In the genomic region with DNA sequence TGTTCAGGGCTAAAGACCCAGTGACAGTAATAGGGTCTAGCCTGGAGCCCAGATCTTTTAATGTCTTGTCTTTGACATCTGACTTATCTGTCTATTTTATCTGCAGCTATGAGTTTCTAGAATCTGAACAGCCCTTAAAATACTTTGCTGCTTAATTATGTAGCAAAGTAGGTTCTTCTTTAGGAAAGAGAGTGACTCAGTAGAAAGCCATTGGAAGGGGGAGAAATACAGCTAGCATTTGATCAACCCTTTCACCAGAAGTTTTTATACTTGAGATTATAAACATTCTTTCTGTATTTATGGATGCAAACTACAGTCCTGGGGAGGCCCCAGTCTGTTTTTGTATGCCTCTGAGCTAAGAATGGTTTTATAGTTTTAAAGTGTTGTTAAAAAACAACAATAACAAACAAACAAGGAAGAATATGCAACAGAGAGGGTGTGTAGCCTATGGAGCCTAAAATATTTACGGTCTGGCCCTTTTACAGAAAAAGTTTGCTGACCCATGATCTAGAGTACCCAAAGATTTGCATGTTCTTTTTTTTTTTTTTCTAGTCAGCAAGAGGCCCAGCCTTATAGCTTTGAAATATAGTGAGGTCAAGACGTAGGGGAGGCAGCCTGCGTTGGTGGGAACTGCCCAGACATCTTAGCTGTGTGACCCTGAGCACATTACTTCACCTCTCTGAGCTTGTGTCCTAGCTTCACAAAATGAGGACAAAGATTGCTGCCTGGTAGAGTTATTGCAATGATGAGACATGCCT, we compare ENCODE assay signal across 12 cellular contexts. TPM values are rescaled to one million over a fixed set of nuclear protein-coding genes. Genes with fewer than 3 reads are reported as not detected.
A peak's percentile ranks its signal among the peaks of the same experiment; 100 is the strongest.
DNase-seq lines count a peak whose midpoint lies in the region; ATAC-seq and TF ChIP-seq lines count a peak whose summit lies in the region.
"Had no signal": no experiment of that assay in that cellular context is flagged by ENCODE, and none has a peak within 500 bp of the region (broad histone marks: within the 10 kb centered on the region; RNA-seq: fewer than 3 reads in every experiment).

No MANE protein-coding gene starts in this region.

- CTCF ChIA-PET in mammary epithelial cell (lab: Charles Lee; ENCODE audit: low non-redundant PET), result interaction anchor here (0.6 to 2.4 kb wide), 7 partner anchors 9 to 1814 kb away, joined by 3 to 19 read pairs (median 4); no protein-coding TSS in a partner anchor

- H3K9me3 ChIP-seq in HUES48 (ENCODE audit: control insufficient read depth, insufficient read depth, low read length) (no peaks in the 10 kb centered on the region), mammary epithelial cell (replicated peaks; ENCODE audit: insufficient read depth, low read length) (no peaks in the 10 kb centered on the region), stomach smooth muscle (ENCODE audit: control insufficient read depth in 2 of 2, low read length in 2 of 2) (no peaks in the 10 kb centered on the region)

- H3K9ac ChIP-seq in HUES48 (ENCODE audit: low read depth, low read length), result no peak overlapping the region
- H3K9ac ChIP-seq in mammary epithelial cell (ENCODE audit: insufficient read depth, low read length), result peak overlapping the region; percentile 73
- H3K9ac ChIP-seq in stomach smooth muscle (ENCODE audit: low read length in 2 of 2), result peak overlapping the region; percentile 54 to 68
- H3K9ac ChIP-seq: neural progenitor cell had no signal

- no peaks in the 10 kb centered on the region for H4K20me1 ChIP-seq in mammary epithelial cell (ENCODE audit: insufficient read depth, low read length)

- TF ChIP-seq CTCF in mammary epithelial cell (conservative IDR thresholded peaks at IDR 0.05 in 1 of 2, IDR thresholded peaks at IDR 0.05 in 1 of 2; ENCODE audit: extremely low read depth in 1 of 2, insufficient read depth in 1 of 2, low read depth in 1 of 2, low read length in 2 of 2), result no peak

- 0 out of 2 replicates have a peak, but pooled peaks cover 7% of the 10 kb centered on the region for H3K4me1 ChIP-seq in HUES48 (ENCODE audit: control insufficient read depth, insufficient read depth, low read length)
- H3K4me1 ChIP-seq in mammary epithelial cell (ENCODE audit: insufficient read depth, low read length), result peaks cover 69% of the 10 kb centered on the region
- peaks cover 85% of the 10 kb centered on the region for H3K4me1 ChIP-seq in stomach smooth muscle (ENCODE audit: control insufficient read depth, insufficient read depth, low read length)

- H3K4me3 ChIP-seq in HUES48 (ENCODE audit: low read depth, low read length), result no peak overlapping the region
- peak overlapping the region in 1 of 3 experiments; percentile 17 for H3K4me3 ChIP-seq in mammary epithelial cell (replicated peaks in 1 of 3; ENCODE audit: insufficient read depth in 1 of 3, low read depth in 2 of 3, low read length in 3 of 3)
- peak overlapping the region; percentile 54 to 57 for H3K4me3 ChIP-seq in stomach smooth muscle (ENCODE audit: low read length in 2 of 2)
- H3K4me3 ChIP-seq: neural progenitor cell had no signal

- TSS peak; percentile 78 for BruUV-seq in mammary epithelial cell (replicated peaks; lab: Mats Ljungman, UMichigan)

- dilution Hi-C loops in mammary epithelial cell (cut with HindIII; ENCODE audit: low sequenced_read_pairs), result no loop called here

- no peak for ATAC-seq in HG03565 (IDR thresholded peaks at IDR 0.05; ENCODE audit: unreplicated experiment)
- no peak for ATAC-seq in HG02852 (IDR thresholded peaks at IDR 0.05; ENCODE audit: unreplicated experiment)
- ATAC-seq in HG02970 (IDR thresholded peaks at IDR 0.05; ENCODE audit: low FRiP score, unreplicated experiment), result no peak

- intact Hi-C loops in mammary epithelial cell (cut with micrococcal nuclease), result loop anchor here (1.0 to 2.0 kb wide), 5 partner anchors 10 to 121 kb away; no protein-coding TSS in a partner anchor

- H3K36me3 ChIP-seq in HUES48 (ENCODE audit: control insufficient read depth, insufficient read depth, low read length), result no peaks in the 10 kb centered on the region
- H3K36me3 ChIP-seq in mammary epithelial cell (ENCODE audit: insufficient read depth, low read length), result no peaks in the 10 kb centered on the region
- peaks cover 0 to 2% of the 10 kb centered on the region in 2 donors for H3K36me3 ChIP-seq in stomach smooth muscle (ENCODE audit: control insufficient read depth in 2 of 2, insufficient read depth in 2 of 2, low read length in 2 of 2)
- H3K36me3 ChIP-seq: neural progenitor cell had no signal

- H3K79me2 ChIP-seq in mammary epithelial cell (ENCODE audit: insufficient read depth, low read length), result peaks cover 67% of the 10 kb centered on the region

- H3K27ac ChIP-seq in HUES48 (ENCODE audit: low read depth, low read length) (peak overlapping the region; percentile 44), mammary epithelial cell (ENCODE audit: insufficient read depth, low read depth, low read length) (peak overlapping the region; percentile 90), layer of hippocampus (ENCODE audit: low read depth, low read length) (peak overlapping the region; percentile 54), stomach smooth muscle (ENCODE audit: low read length) (peak overlapping the region; percentile 100)

- peaks cover 40% of the 10 kb centered on the region for H3K27me3 ChIP-seq in HUES48 (ENCODE audit: control insufficient read depth, insufficient read depth, low read length)
- no peaks in the 10 kb centered on the region for H3K27me3 ChIP-seq in mammary epithelial cell (ENCODE audit: insufficient read depth, low read length)
- H3K27me3 ChIP-seq in layer of hippocampus (ENCODE audit: control insufficient read depth, insufficient read depth, low read length), result no peaks in the 10 kb centered on the region
- no peaks in the 10 kb centered on the region for H3K27me3 ChIP-seq in stomach smooth muscle (ENCODE audit: control insufficient read depth in 1 of 2, insufficient read depth in 2 of 2, low read length in 2 of 2)

- peak overlapping the region; percentile 77 for H3K4me2 ChIP-seq in mammary epithelial cell (ENCODE audit: insufficient read depth, low read depth, low read length)
- H3K4me2 ChIP-seq: neural progenitor cell had no signal

- in situ Hi-C loops in mammary epithelial cell (cut with MboI; ENCODE audit: low sequenced_read_pairs in 2 of 2), result no loop called here

- H2AFZ ChIP-seq in mammary epithelial cell (ENCODE audit: low read depth, low read length), result peak overlapping the region; percentile 4
- H2AFZ ChIP-seq: neural progenitor cell had no signal

- WGBS in mammary epithelial cell (ENCODE audit: low coverage, missing lambda C conversion rate), result 73% methylated on average over 3 of the region's 3 CpGs

- DNase-seq in mammary epithelial cell (peak; percentile 37), cerebellum (ENCODE audit: low spot score) (no peak)
- DNase-seq: activated gamma-delta T cell treated with Interleukin-2 at 50 U/mL for 16 hours, glutamatergic neuron, NCI-H1105 had no signal

RNA-seq across cellular contexts. Expression of gene GSN, which starts 9.7 kb away (rescaled TPM):
- total RNA-seq in mammary epithelial cell (100 to 1,000 TPM; 196 to 723 TPM), cerebellum (136 TPM)
- polyA plus RNA-seq in mammary epithelial cell, result 462 TPM
- polyA minus RNA-seq in mammary epithelial cell, result 325 TPM

Comparison
In these comparisons a context has a peak if more than half of its experiments do, and no peak if none do; other contexts are left out.
1. H3K27ac ChIP-seq: peak in every context shown above with its lines; median percentile 100 in stomach smooth muscle; 90 in mammary epithelial cell; 54 in layer of hippocampus; 44 in HUES48.